In the genomic region with DNA sequence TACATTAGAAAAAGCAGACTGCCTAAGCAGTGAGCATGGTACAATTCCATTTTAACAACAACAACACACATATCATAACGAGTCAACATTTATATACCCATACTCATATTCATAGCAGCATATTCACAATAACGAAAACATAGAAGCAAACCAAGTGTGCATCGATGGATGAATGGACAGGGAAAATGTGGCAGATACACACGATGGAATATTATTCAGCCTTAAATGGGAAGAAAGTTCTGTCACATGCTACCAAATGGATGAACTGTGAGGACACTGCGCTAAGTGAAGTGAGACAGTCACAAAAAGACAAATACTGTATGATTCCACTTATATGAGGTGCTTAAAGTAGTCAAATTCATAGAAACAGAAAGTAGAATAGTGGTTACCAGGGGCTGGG, we compare ENCODE assay signal across 26 cellular contexts. TPM values are rescaled to one million over a fixed set of nuclear protein-coding genes. Genes with fewer than 3 reads are reported as not detected.
"Had no signal": no experiment of that assay in that cellular context is flagged by ENCODE, and none has a peak within 500 bp of the region (broad histone marks: within the 10 kb centered on the region; RNA-seq: fewer than 3 reads in every experiment).

No MANE protein-coding gene starts in this region.

- H3K36me3 ChIP-seq: Peyer's patch, SJCRH30 had no signal

- H3K27ac ChIP-seq: PC-9, Peyer's patch, SJCRH30 had no signal

- H3K27me3 ChIP-seq: Peyer's patch, SJCRH30 had no signal

- H3K4me3 ChIP-seq: PC-9, Peyer's patch, SJCRH30 had no signal

- H3K4me2 ChIP-seq: PC-9 had no signal

- FAIRE-seq: HepG2 had no signal

- ATAC-seq: HepG2, Right ventricle myocardium inferior, SK-N-SH treated with all-trans-retinoic acid at 6 μM for 48 hours had no signal

- DNase-seq: IMR-90; Kasumi-1; KG1; MV-4-11; NCI-H1048; NCI-H1105; NCI-H1436 treated with DMSO at 0.1 percent for 48 hours; NCI-H1694; NCI-H1930; NCI-H2081 treated with DMSO at 0.1 percent for 48 hours; NCI-H2171; NCI-H226; NCI-H446; NCI-H510A; NCI-H524 treated with DMSO at 0.1 percent for 48 hours; NCI-H774; NK-92 treated with Interleukin-12 subunit alpha and Interleukin-12 subunit beta, amount 100 ng/mL, for 24 hours; OCI-M1; PC-9; Peyer's patch; SHP77 treated with DMSO at 0.1 percent for 48 hours; SJCRH30 had no signal

- H2AFZ ChIP-seq: PC-9 had no signal

- H3K9me3 ChIP-seq: Peyer's patch, SJCRH30 had no signal

RNA-seq across cellular contexts. Expression of a gene that starts 9.5 kb away (rescaled TPM):
- total RNA-seq: HT1080 had no signal
